ENCODE assay signal across 30 cellular contexts in the genomic region with DNA sequence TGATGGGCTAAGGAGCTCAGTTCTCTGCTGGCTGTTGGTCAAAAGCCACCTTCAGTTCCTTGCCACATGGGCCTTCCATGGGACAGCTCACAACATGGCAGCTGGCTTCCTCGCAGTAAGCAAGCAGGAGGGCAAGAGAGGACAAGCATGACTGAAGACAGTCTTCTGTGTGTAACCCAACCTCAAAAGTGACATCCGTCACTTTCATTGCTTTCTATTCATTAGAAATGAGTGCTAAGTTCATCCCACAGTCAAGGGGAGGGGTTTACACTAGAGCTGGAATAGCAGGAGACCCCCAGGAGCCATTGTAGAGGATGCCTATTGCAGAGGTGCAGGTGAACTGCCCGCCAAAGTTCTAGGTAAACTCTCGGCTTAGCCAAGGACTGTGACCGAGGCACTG.
"Had no signal": no experiment of that assay in that cellular context is flagged by ENCODE, and none has a peak within 500 bp of the region (broad histone marks: within the 10 kb centered on the region; RNA-seq: fewer than 3 reads in every experiment).

No MANE protein-coding gene starts in this region.

- H3K4me3 ChIP-seq: PC-9, SJCRH30, SK-N-MC had no signal

- H3K4me1 ChIP-seq: SJCRH30 had no signal

- H3K4me2 ChIP-seq: PC-9 had no signal

- H3K27ac ChIP-seq: PC-9, RWPE1, SJCRH30, SK-N-MC had no signal

- H3K9me3 ChIP-seq: SJCRH30 had no signal

- H3K36me3 ChIP-seq: SJCRH30 had no signal

- H2AFZ ChIP-seq: PC-9 had no signal

- DNase-seq: KG1, MM.1S, MV-4-11, NCI-H1092, NCI-H1105, NCI-H1417 treated with DMSO at 0.1 percent for 48 hours, NCI-H1436 treated with DMSO at 0.1 percent for 48 hours, NCI-H1694 treated with DMSO at 0.1 percent for 48 hours, NCI-H187 treated with DMSO at 0.1 percent for 48 hours, NCI-H2029, NCI-H2081, NCI-H2171 treated with DMSO at 0.1 percent for 48 hours, NCI-H2227 treated with DMSO at 0.1 percent for 48 hours, NCI-H345, NCI-H446, NCI-H510A treated with DMSO at 0.1 percent for 48 hours, NCI-H524 treated with DMSO at 0.1 percent for 48 hours, NCI-H69, NCI-H748 treated with DMSO at 0.1 percent for 48 hours, NCI-H82, PC-9, SHP77, SIG-M5, SJCRH30, T-cell had no signal

- ATAC-seq: Panc1, Right ventricle myocardium inferior, SK-N-SH treated with all-trans-retinoic acid at 6 μM for 48 hours, T-cell had no signal

- H3K27me3 ChIP-seq: SJCRH30 had no signal
